Comparison of ENCODE assay signal across 1 cellular context in the genomic region with DNA sequence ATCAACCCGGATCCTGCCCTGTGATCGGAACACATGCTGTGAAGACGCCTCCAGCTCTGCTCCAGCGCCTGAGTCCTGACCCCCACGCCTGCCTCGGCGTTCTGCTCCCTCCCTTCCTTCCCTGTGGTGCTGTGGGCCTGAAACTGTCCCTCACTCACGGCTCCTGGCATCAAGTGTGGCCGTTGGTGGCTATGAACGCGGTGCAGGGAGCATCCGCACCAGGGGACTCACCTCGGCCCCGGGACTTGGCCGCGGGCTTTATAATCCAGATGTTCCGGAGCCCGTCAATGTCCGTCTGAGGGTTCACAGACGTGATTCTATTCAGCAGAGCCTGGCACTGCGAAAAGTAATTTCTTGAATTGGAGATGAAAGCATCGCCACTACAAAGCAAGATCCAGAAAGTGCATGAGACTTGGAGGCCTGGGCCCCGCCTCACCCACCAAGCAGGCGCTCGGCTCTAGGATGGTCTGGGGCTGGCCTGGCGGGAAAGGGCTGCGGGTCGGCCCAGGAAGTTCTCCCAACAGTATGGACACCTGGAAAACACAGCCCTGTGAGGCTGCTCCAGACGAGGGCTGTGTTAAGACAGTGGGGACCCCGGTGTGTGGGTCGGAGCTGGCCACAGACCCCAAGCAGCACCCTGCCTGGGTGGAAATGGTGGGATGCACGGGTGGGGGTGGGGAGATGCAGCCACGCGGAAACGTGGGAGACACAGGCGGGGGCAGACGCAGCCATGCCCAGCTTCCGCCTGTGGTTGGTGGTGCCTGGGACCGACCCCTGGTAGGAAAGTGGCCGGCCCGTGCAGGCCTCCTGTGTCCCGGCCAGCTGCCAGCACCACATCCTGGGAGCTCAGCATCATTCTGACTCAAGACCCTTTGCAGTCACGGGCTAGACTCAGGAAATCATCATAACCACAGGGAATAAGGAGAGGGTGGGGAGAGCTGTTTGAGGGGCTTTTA.
TF ChIP-seq lines count a peak whose summit lies in the region.

No MANE protein-coding gene starts in this region.

TF ChIP-seq in GM12891, 5 proteins besides CTCF, POLR2A, EP300 and RAD21:
- no peak for TF ChIP-seq PAX5 (IDR thresholded peaks at IDR 0.05; ENCODE audit: insufficient read depth, low read length, severe bottlenecking)
- no peak for TF ChIP-seq POLR2AphosphoS5 (IDR thresholded peaks at IDR 0.05; ENCODE audit: low read depth, low read length)
- no peak for TF ChIP-seq POU2F2 (IDR thresholded peaks at IDR 0.05; ENCODE audit: low read depth, low read length)
- TF ChIP-seq SPI1 (IDR thresholded peaks at IDR 0.05; ENCODE audit: low read depth, low read length), result no peak
- TF ChIP-seq TAF1 (IDR thresholded peaks at IDR 0.05; ENCODE audit: low read depth, low read length), result no peak
